ENCODE assay signal across 1 cellular context in genomic region chr4:185201983-185202962, GRCh38.
TF ChIP-seq lines count a peak whose summit lies in the region.

No MANE protein-coding gene starts in this region.

TF ChIP-seq in HepG2, 621 proteins besides CTCF, POLR2A, EP300 and RAD21 (continued from another document and continues in another):
- TF ChIP-seq IKZF5 (CRISPR knock-in tag; IDR thresholded peaks at IDR 0.05) (peak; percentile 85), NRL (CRISPR knock-in tag; IDR thresholded peaks at IDR 0.05; ENCODE audit: borderline replicate concordance) (no peak), ZNF430 (CRISPR knock-in tag; IDR thresholded peaks at IDR 0.05) (peak; percentile 80; the same call in 1 of the 2 replicates), ZNF749 (CRISPR knock-in tag; IDR thresholded peaks at IDR 0.05; ENCODE audit: borderline replicate concordance) (0 out of 2 replicates have a peak, but pooled peaks have one; percentile 47), FOXA1 (IDR thresholded peaks at IDR 0.05) (no peak), FOXA1 (CRISPR knock-in tag; IDR thresholded peaks at IDR 0.05) (peak; percentile 37; the same call in 1 of the 2 replicates), HDAC2 (CRISPR knock-in tag; IDR thresholded peaks at IDR 0.05) (peak; percentile 79; the same call in 1 of the 2 replicates), ZBTB40 (IDR thresholded peaks at IDR 0.05) (no peak), ZBTB40 (CRISPR knock-in tag; IDR thresholded peaks at IDR 0.05) (peak; percentile 61; the same call in 1 of the 2 replicates), ZNF577 (CRISPR knock-in tag; IDR thresholded peaks at IDR 0.05; ENCODE audit: borderline replicate concordance, low read depth) (no peak), KAT7 (CRISPR knock-in tag; IDR thresholded peaks at IDR 0.05; ENCODE audit: borderline replicate concordance) (peak; percentile 84; the same call in 1 of the 2 replicates), RCOR2 (CRISPR knock-in tag; IDR thresholded peaks at IDR 0.05) (peak; percentile 50; the same call in 1 of the 2 replicates), ZNF253 (CRISPR knock-in tag; IDR thresholded peaks at IDR 0.05; ENCODE audit: borderline replicate concordance) (peak; percentile 39; the same call in 1 of the 2 replicates), REL (CRISPR knock-in tag; conservative IDR thresholded peaks at IDR 0.05) (no peak), ZFP36L1 (CRISPR knock-in tag; IDR thresholded peaks at IDR 0.05) (peak; percentile 37; the same call in 1 of the 2 replicates), PCBP1 (IDR thresholded peaks at IDR 0.05; ENCODE audit: borderline replicate concordance, low read depth, low read length) (no peak), ZSCAN30 (CRISPR knock-in tag; IDR thresholded peaks at IDR 0.05) (0 out of 2 replicates have a peak, but pooled peaks have one; percentile 19), RFXAP (CRISPR knock-in tag; IDR thresholded peaks at IDR 0.05; ENCODE audit: borderline replicate concordance) (0 out of 2 replicates have a peak, but pooled peaks have one; percentile 51), DMTF1 (CRISPR knock-in tag; IDR thresholded peaks at IDR 0.05) (no peak)
- TF ChIP-seq, protein P1, sequence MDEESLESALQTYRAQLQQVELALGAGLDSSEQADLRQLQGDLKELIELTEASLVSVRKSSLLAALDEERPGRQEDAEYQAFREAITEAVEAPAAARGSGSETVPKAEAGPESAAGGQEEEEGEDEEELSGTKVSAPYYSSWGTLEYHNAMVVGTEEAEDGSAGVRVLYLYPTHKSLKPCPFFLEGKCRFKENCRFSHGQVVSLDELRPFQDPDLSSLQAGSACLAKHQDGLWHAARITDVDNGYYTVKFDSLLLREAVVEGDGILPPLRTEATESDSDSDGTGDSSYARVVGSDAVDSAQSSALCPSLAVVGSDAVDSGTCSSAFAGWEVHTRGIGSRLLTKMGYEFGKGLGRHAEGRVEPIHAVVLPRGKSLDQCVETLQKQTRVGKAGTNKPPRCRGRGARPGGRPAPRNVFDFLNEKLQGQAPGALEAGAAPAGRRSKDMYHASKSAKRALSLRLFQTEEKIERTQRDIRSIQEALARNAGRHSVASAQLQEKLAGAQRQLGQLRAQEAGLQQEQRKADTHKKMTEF (CRISPR knock-in tag; IDR thresholded peaks at IDR 0.05) = peak; percentile 88
- TF ChIP-seq, protein P2, sequence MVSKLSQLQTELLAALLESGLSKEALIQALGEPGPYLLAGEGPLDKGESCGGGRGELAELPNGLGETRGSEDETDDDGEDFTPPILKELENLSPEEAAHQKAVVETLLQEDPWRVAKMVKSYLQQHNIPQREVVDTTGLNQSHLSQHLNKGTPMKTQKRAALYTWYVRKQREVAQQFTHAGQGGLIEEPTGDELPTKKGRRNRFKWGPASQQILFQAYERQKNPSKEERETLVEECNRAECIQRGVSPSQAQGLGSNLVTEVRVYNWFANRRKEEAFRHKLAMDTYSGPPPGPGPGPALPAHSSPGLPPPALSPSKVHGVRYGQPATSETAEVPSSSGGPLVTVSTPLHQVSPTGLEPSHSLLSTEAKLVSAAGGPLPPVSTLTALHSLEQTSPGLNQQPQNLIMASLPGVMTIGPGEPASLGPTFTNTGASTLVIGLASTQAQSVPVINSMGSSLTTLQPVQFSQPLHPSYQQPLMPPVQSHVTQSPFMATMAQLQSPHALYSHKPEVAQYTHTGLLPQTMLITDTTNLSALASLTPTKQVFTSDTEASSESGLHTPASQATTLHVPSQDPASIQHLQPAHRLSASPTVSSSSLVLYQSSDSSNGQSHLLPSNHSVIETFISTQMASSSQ (IDR thresholded peaks at IDR 0.05; ENCODE audit: low read depth) = 0 out of 2 replicates have a peak, but pooled peaks have one; percentile 67
- TF ChIP-seq, protein P2 (CRISPR knock-in tag; IDR thresholded peaks at IDR 0.05; ENCODE audit: borderline replicate concordance) = peak; percentile 57; the same call in 1 of the 2 replicates
- TF ChIP-seq, protein P3, sequence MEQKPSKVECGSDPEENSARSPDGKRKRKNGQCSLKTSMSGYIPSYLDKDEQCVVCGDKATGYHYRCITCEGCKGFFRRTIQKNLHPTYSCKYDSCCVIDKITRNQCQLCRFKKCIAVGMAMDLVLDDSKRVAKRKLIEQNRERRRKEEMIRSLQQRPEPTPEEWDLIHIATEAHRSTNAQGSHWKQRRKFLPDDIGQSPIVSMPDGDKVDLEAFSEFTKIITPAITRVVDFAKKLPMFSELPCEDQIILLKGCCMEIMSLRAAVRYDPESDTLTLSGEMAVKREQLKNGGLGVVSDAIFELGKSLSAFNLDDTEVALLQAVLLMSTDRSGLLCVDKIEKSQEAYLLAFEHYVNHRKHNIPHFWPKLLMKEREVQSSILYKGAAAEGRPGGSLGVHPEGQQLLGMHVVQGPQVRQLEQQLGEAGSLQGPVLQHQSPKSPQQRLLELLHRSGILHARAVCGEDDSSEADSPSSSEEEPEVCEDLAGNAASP (CRISPR knock-in tag; IDR thresholded peaks at IDR 0.05; ENCODE audit: borderline replicate concordance) = peak; percentile 85; the same call in 1 of the 2 replicates
- TF ChIP-seq, protein P4, sequence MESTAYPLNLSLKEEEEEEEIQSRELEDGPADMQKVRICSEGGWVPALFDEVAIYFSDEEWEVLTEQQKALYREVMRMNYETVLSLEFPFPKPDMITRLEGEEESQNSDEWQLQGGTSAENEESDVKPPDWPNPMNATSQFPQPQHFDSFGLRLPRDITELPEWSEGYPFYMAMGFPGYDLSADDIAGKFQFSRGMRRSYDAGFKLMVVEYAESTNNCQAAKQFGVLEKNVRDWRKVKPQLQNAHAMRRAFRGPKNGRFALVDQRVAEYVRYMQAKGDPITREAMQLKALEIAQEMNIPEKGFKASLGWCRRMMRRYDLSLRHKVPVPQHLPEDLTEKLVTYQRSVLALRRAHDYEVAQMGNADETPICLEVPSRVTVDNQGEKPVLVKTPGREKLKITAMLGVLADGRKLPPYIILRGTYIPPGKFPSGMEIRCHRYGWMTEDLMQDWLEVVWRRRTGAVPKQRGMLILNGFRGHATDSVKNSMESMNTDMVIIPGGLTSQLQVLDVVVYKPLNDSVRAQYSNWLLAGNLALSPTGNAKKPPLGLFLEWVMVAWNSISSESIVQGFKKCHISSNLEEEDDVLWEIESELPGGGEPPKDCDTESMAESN (CRISPR knock-in tag; conservative IDR thresholded peaks at IDR 0.05) = peak; percentile 59
